In the genomic region with DNA sequence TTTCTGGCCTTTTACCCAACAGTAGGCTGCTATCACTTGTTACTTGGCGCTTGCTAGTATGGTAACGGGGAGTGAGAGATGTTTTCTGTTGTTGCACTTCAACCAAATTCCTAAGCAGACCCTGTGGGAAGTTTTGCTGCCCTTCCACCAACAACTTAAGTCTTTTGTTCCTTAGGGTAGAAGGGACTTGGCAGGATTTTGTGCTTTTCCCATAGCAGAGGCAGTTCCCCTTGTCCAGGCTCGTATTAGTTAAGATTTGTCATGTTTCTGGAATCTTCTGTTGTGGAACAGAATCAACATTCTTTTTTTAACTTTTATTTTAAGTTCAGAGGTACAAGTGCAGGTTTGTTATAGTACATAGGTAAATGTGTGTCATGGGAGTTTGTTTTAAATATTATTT, we compare ENCODE assay signal across 35 cellular contexts.
"Had no signal": no experiment of that assay in that cellular context is flagged by ENCODE, and none has a peak within 500 bp of the region (broad histone marks: within the 10 kb centered on the region; RNA-seq: fewer than 3 reads in every experiment).

No MANE protein-coding gene starts in this region.

- H3K36me3 ChIP-seq: adrenal gland had no signal

- H3K9me3 ChIP-seq: adrenal gland had no signal

- H3K27ac Mint-ChIP-seq: activated B cell treated with CpG ODN at 0.5 μM for 24 hours; activated CD4-positive, alpha-beta memory T cell treated with anti-CD3 and anti-CD28 coated beads for 36 hours; activated naive CD4-positive, alpha-beta T cell treated with anti-CD3 and anti-CD28 coated beads for 36 hours; activated naive CD4-positive, alpha-beta T cell treated with anti-CD3 and anti-CD28 coated beads, Interleukin-2, amount 50 U/mL, for 72 hours; activated T-helper 1 cell treated with anti-CD3 and anti-CD28 coated beads, Interleukin-12 subunit alpha, Interleukin-12 subunit beta, Interleukin-2, Interleukin-4 antibody, amounts not matched to agents 30 ng/mL and 10 ng/mL and 1 ng/mL, durations not matched to agents 14 hours and 24 hours and 36 hours had no signal

- FAIRE-seq: RCC 7860 had no signal

- H3K36me3 Mint-ChIP-seq: activated CD4-positive, alpha-beta memory T cell treated with anti-CD3 and anti-CD28 coated beads for 36 hours had no signal

- H2AFZ ChIP-seq: PC-9 had no signal

- H3K9ac ChIP-seq: KMS-11 had no signal

- H3K4me3 ChIP-seq: adrenal gland, PC-9 had no signal

- H3K27ac ChIP-seq: adrenal gland, KMS-11, PC-9, RWPE1, VCaP had no signal

- H3K4me2 ChIP-seq: KMS-11, PC-9 had no signal

- H3K4me1 ChIP-seq: adrenal gland had no signal

- H3K27me3 ChIP-seq: adrenal gland had no signal

- H3K4me3 Mint-ChIP-seq: activated B cell treated with CpG ODN at 0.5 μM for 24 hours; activated CD4-positive, alpha-beta memory T cell treated with anti-CD3 and anti-CD28 coated beads for 36 hours; activated naive CD4-positive, alpha-beta T cell treated with anti-CD3 and anti-CD28 coated beads for 36 hours; activated T-cell treated with anti-CD3 and anti-CD28 coated beads, Interleukin-2, amount 50 U/mL, for 4 hours; activated T-helper 1 cell treated with anti-CD3 and anti-CD28 coated beads, Interleukin-12 subunit alpha, Interleukin-12 subunit beta, Interleukin-2, Interleukin-4 antibody, amounts not matched to agents 30 ng/mL and 10 ng/mL and 1 ng/mL, durations not matched to agents 14 hours and 24 hours and 36 hours had no signal

- H3K4me1 Mint-ChIP-seq: activated B cell treated with CpG ODN at 0.5 μM for 24 hours had no signal

- DNase-seq: activated B cell treated with CpG ODN at 0.5 μM for 24 hours; activated CD4-positive, alpha-beta memory T cell treated with anti-CD3 and anti-CD28 coated beads for 36 hours; activated CD4-positive, alpha-beta T cell treated with anti-CD3 and anti-CD28 coated beads for 4 hours; activated CD4-positive, alpha-beta T cell treated with anti-CD3 and anti-CD28 coated beads, Interleukin-2, amount 50 U/mL, for 1 hour; activated CD4-positive, CD25-positive, alpha-beta regulatory T cell treated with anti-CD3 and anti-CD28 coated beads, Interleukin-2, amount 50 U/mL, for 72 hours; activated CD8-positive, alpha-beta memory T cell treated with anti-CD3 and anti-CD28 coated beads, Interleukin-2, amount 50 U/mL, for 4 hours; activated gamma-delta T cell treated with Interleukin-2 at 50 U/mL for 16 hours; activated naive CD4-positive, alpha-beta T cell treated with anti-CD3 and anti-CD28 coated beads for 36 hours; activated T-cell treated with anti-CD3 and anti-CD28 coated beads for 4 hours; activated T-cell treated with anti-CD3 and anti-CD28 coated beads, Interleukin-2, amount 50 U/mL, for 4 hours; adrenal gland; caudate nucleus; MM.1S; MV-4-11; NCI-H1092; NCI-H1436 treated with DMSO at 0.1 percent for 48 hours; NCI-H1694 treated with DMSO at 0.1 percent for 48 hours; NCI-H2029; NCI-H510A; NCI-H526; NCI-H748 treated with DMSO at 0.1 percent for 48 hours; NK-92 treated with Interleukin-12 subunit alpha and Interleukin-12 subunit beta, amount 100 ng/mL, for 24 hours; PC-9; SIG-M5; SW 1271; T-helper 1 cell; T-helper 2 cell; T-helper 9 cell had no signal

- ATAC-seq: activated naive CD4-positive, alpha-beta T cell treated with anti-CD3 and anti-CD28 coated beads, Interleukin-2, amount 50 U/mL, for 72 hours; activated T-cell treated with anti-CD3 and anti-CD28 coated beads, Interleukin-2, amount 50 U/mL, for 4 hours; Right ventricle myocardium inferior had no signal
